ENCODE assay signal across 8 cellular contexts in the genomic region with DNA sequence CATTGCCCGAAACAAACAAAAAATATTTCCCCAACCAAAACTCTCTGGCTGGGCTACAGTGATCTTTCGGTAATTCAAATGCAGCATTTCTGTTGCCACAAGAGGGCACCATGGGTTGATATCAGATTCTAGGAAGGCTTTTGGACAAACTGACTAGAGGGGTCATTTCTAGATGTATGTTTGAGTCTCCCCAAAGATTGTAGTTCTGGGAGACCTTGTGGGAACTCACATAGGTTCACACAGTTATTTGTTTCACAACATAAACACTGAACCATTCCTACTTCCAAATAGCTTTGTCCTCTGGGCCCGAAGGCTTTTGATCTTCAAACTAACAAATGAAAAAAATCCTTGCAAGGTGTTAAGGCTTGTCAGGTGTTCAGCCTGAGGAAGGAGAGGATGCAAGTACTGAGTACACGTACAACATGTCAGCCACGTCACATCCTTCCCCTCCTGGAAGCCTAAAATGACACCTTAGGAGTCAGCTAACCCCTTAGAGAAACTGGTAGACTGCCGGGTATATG. TPM values are rescaled to one million over a fixed set of nuclear protein-coding genes. Genes with fewer than 3 reads are reported as not detected.
DNase-seq lines count a peak whose midpoint lies in the region; ATAC-seq and TF ChIP-seq lines count a peak whose summit lies in the region.

No MANE protein-coding gene starts in this region.

- in situ Hi-C loops in KBM-7 (cut with MboI; ENCODE audit: low pct_unique_long_range_greater_than_20kb, low sequenced_read_pairs): no loop called here

- peaks cover 4% of the 10 kb centered on the region in 2 donors for H3K9me3 Mint-ChIP-seq in stimulated activated naive B cell treated with anti-CD40 and anti-IgM and Interleukin-4, amounts not matched to agents 10 μg/mL and 1 μg/mL and 100 μg/mL, for 72 hours

- ATAC-seq in stimulated activated naive B cell treated with anti-CD40 and anti-IgM and Interleukin-4, amounts not matched to agents 10 μg/mL and 1 μg/mL and 100 μg/mL, for 72 hours (replicated peaks): peak; percentile 78 to 82
- no peak for ATAC-seq in GM19328 (IDR thresholded peaks at IDR 0.05; ENCODE audit: unreplicated experiment)

- peak; percentile 50 for DNase-seq in A172 (ENCODE audit: low spot score)
- DNase-seq in GM03348 (ENCODE audit: low spot score): peak; percentile 70
- peak; percentile 81 for DNase-seq in KBM-7
- DNase-seq in T-helper 2 cell: peak in 4 of 5 experiments; percentile 39 to 83 (median 64)
- peak; percentile 64 to 74 for DNase-seq in cardiac fibroblast (ENCODE audit: low read depth in 2 of 2)
- DNase-seq in kidney tubule cell (ENCODE audit: low spot score): peak; percentile 51
- peak; percentile 50 for DNase-seq in stimulated activated naive B cell treated with anti-CD40 and anti-IgM and Interleukin-4, amounts not matched to agents 10 μg/mL and 1 μg/mL and 100 μg/mL, for 72 hours

- peaks cover 15 to 49% of the 10 kb centered on the region in 2 donors for H3K36me3 Mint-ChIP-seq in stimulated activated naive B cell treated with anti-CD40 and anti-IgM and Interleukin-4, amounts not matched to agents 10 μg/mL and 1 μg/mL and 100 μg/mL, for 72 hours

- TF ChIP-seq CTCF in cardiac fibroblast (IDR thresholded peaks at IDR 0.05; ENCODE audit: low read depth, low read length): peak; percentile 76

- H3K27me3 Mint-ChIP-seq in stimulated activated naive B cell treated with anti-CD40 and anti-IgM and Interleukin-4, amounts not matched to agents 10 μg/mL and 1 μg/mL and 100 μg/mL, for 72 hours: no peaks in the 10 kb centered on the region

- H3K4me3 Mint-ChIP-seq in stimulated activated naive B cell treated with anti-CD40 and anti-IgM and Interleukin-4, amounts not matched to agents 10 μg/mL and 1 μg/mL and 100 μg/mL, for 72 hours: no peak overlapping the region

- no peak overlapping the region for H3K4me3 ChIP-seq in cardiac fibroblast (replicated peaks in 1 of 2; ENCODE audit: low read depth in 2 of 2, low read length in 2 of 2)

- H3K27ac Mint-ChIP-seq in stimulated activated naive B cell treated with anti-CD40 and anti-IgM and Interleukin-4, amounts not matched to agents 10 μg/mL and 1 μg/mL and 100 μg/mL, for 72 hours: peak overlapping the region; percentile 76

- peaks cover 18 to 21% of the 10 kb centered on the region in 2 donors for H3K4me1 Mint-ChIP-seq in stimulated activated naive B cell treated with anti-CD40 and anti-IgM and Interleukin-4, amounts not matched to agents 10 μg/mL and 1 μg/mL and 100 μg/mL, for 72 hours

RNA-seq across cellular contexts. Expression of gene IL15RA, which starts 37.0 kb away (rescaled TPM):
- 10.3 and 16.3 TPM in 2 replicates for total RNA-seq in A172 (2014; rRNA removed; shearing (Covaris generic))

RNA-seq across cellular contexts. Expression of gene IL2RA, which starts 47.9 kb away (rescaled TPM):
- total RNA-seq in A172 (2014; rRNA removed; shearing (Covaris generic)): not detected in 2 replicates
